8 cellular contexts compared by ENCODE assay signal in genomic region chr12:29148065-29148957, GRCh38. TPM values are rescaled to one million over a fixed set of nuclear protein-coding genes. Genes with fewer than 3 reads are reported as not detected.
DNase-seq lines count a peak whose midpoint lies in the region; ATAC-seq and TF ChIP-seq lines count a peak whose summit lies in the region.

No MANE protein-coding gene starts in this region.

- peak overlapping the region; percentile 86 for H3K27ac ChIP-seq in foreskin keratinocyte

- DNase-seq in T-helper 1 cell (no peak), foreskin keratinocyte (peak in 1 of 2 donors; percentile 17), omental fat pad (ENCODE audit: low spot score) (no peak), HuH-7.5 (ENCODE audit: low spot score) (no peak)
- DNase-seq in activated CD4-positive, alpha-beta memory T cell treated with anti-CD3 and anti-CD28 coated beads for 36 hours = no peak

- ATAC-seq in HG03066 (IDR thresholded peaks at IDR 0.05; ENCODE audit: low read depth, unreplicated experiment) = peak; percentile 9
- ATAC-seq in foreskin keratinocyte = peak; percentile 26
- peak; percentile 25 for ATAC-seq in omental fat pad (ENCODE audit: low FRiP score)
- ATAC-seq in HG02610 (IDR thresholded peaks at IDR 0.05; ENCODE audit: unreplicated experiment) = no peak

- intact Hi-C loops in activated CD4-positive, alpha-beta memory T cell treated with anti-CD3 and anti-CD28 coated beads for 36 hours (cut with micrococcal nuclease) = loop anchor here (1.0 to 5.0 kb wide), 3 partner anchors 94 to 234 kb away; partner anchors contain the start of gene ERGIC2

- no peaks in the 10 kb centered on the region for H3K36me3 Mint-ChIP-seq in T-helper 1 cell treated with Interleukin-12 subunit alpha and Interleukin-12 subunit beta and Interleukin-4 antibody, amounts not matched to agents 30 μg/mL and 1 μg/mL, for 36 hours (ENCODE audit: low read depth)
- H3K36me3 Mint-ChIP-seq in activated CD4-positive, alpha-beta memory T cell treated with anti-CD3 and anti-CD28 coated beads for 36 hours = no peaks in the 10 kb centered on the region

- TF ChIP-seq CTCF in foreskin keratinocyte (conservative IDR thresholded peaks at IDR 0.05) = no peak
- no peak for TF ChIP-seq CTCF in omental fat pad (IDR thresholded peaks at IDR 0.05)

- peak overlapping the region; percentile 95 for H3K4me3 Mint-ChIP-seq in T-helper 1 cell treated with Interleukin-12 subunit alpha and Interleukin-12 subunit beta and Interleukin-4 antibody, amounts not matched to agents 30 μg/mL and 1 μg/mL, for 36 hours
- peak overlapping the region; percentile 92 for H3K4me3 Mint-ChIP-seq in activated CD4-positive, alpha-beta memory T cell treated with anti-CD3 and anti-CD28 coated beads for 36 hours

- peak overlapping the region; percentile 93 for H3K27ac Mint-ChIP-seq in T-helper 1 cell treated with Interleukin-12 subunit alpha and Interleukin-12 subunit beta and Interleukin-4 antibody, amounts not matched to agents 30 μg/mL and 1 μg/mL, for 36 hours
- peak overlapping the region; percentile 76 for H3K27ac Mint-ChIP-seq in activated CD4-positive, alpha-beta memory T cell treated with anti-CD3 and anti-CD28 coated beads for 36 hours

- H3K4me1 Mint-ChIP-seq in T-helper 1 cell treated with Interleukin-12 subunit alpha and Interleukin-12 subunit beta and Interleukin-4 antibody, amounts not matched to agents 30 μg/mL and 1 μg/mL, for 36 hours (ENCODE audit: low read depth) = peaks cover 11% of the 10 kb centered on the region
- peaks cover 18% of the 10 kb centered on the region for H3K4me1 Mint-ChIP-seq in activated CD4-positive, alpha-beta memory T cell treated with anti-CD3 and anti-CD28 coated beads for 36 hours (ENCODE audit: low read depth)

- peaks cover 51% of the 10 kb centered on the region for H3K27me3 Mint-ChIP-seq in T-helper 1 cell treated with Interleukin-12 subunit alpha and Interleukin-12 subunit beta and Interleukin-4 antibody, amounts not matched to agents 30 μg/mL and 1 μg/mL, for 36 hours (ENCODE audit: low read depth)
- H3K27me3 Mint-ChIP-seq in activated CD4-positive, alpha-beta memory T cell treated with anti-CD3 and anti-CD28 coated beads for 36 hours = peaks cover 1% of the 10 kb centered on the region

- peaks cover 10% of the 10 kb centered on the region for H3K4me1 ChIP-seq in foreskin keratinocyte

- no peaks in the 10 kb centered on the region for H3K9me3 Mint-ChIP-seq in T-helper 1 cell treated with Interleukin-12 subunit alpha and Interleukin-12 subunit beta and Interleukin-4 antibody, amounts not matched to agents 30 μg/mL and 1 μg/mL, for 36 hours
- H3K9me3 Mint-ChIP-seq in activated CD4-positive, alpha-beta memory T cell treated with anti-CD3 and anti-CD28 coated beads for 36 hours = no peaks in the 10 kb centered on the region

- CTCF ChIA-PET in activated CD4-positive, alpha-beta memory T cell treated with anti-CD3 and anti-CD28 coated beads for 36 hours (lab: Charles Lee) = no interaction called here

- POLR2A ChIA-PET in activated CD4-positive, alpha-beta memory T cell treated with anti-CD3 and anti-CD28 coated beads for 36 hours (lab: Charles Lee) = interaction anchor here (0.7 kb wide), 1 partner anchor 44 kb away, joined by 3 read pairs; no protein-coding TSS in a partner anchor

- H3K27me3 ChIP-seq in foreskin keratinocyte = no peaks in the 10 kb centered on the region

RNA-seq across cellular contexts. Expression of gene FAR2, which starts 0.8 kb away (rescaled TPM):
- 1 to 10 TPM; 9.2 to 9.9 TPM for total RNA-seq in activated CD4-positive, alpha-beta memory T cell treated with anti-CD3 and anti-CD28 coated beads for 36 hours
- 10.1 and 12.9 TPM in 2 replicates for total RNA-seq in foreskin keratinocyte
- 5.7 and 5.8 TPM in 2 replicates for polyA plus RNA-seq in foreskin keratinocyte
- total RNA-seq in omental fat pad = 10 to 100 TPM in 3 of 4 donors, 1 to 10 TPM in 1; 4.5 to 25.4 (median 18.7) TPM
